In the genomic region with DNA sequence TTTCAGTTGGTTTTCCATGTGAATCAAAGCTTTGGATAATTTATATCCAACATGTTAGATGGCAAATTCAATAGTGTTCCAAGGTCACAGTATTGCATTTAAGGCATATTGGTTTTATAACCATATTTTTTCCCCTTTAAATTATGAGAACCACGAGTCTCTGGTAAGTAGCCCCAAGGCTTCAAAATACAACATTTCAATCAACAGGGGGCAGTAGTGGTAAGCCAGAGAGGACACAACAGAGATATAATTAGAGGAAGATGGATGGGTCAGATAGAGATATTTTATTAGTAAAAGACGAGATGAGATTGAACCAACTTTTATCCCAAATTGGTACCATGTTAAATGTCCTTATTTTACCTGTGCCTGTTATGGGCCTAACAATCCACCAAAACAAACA, we compare ENCODE assay signal across 11 cellular contexts. TPM values are rescaled to one million over a fixed set of nuclear protein-coding genes. Genes with fewer than 3 reads are reported as not detected.
DNase-seq lines count a peak whose midpoint lies in the region; ATAC-seq, FAIRE-seq and TF ChIP-seq lines count a peak whose summit lies in the region.
"Had no signal": no experiment of that assay in that cellular context is flagged by ENCODE, and none has a peak within 500 bp of the region (broad histone marks: within the 10 kb centered on the region; RNA-seq: fewer than 3 reads in every experiment).

No MANE protein-coding gene starts in this region.

- no peaks in the 10 kb centered on the region for H3K79me2 ChIP-seq in PC-3 (ENCODE audit: low read length)

- no peak overlapping the region for H3K9ac ChIP-seq in PC-3 (ENCODE audit: low read length)

- no TSS peak for BruUV-seq in PC-3 (replicated peaks; lab: Mats Ljungman, UMichigan)

- no peaks in the 10 kb centered on the region for H3K9me2 ChIP-seq in PC-3 (replicated peaks; ENCODE audit: low read length)

- H3K27ac ChIP-seq in left ventricle myocardium inferior (replicated peaks) = no peak overlapping the region
- H3K27ac ChIP-seq in right atrium auricular region = no peak overlapping the region
- no peak overlapping the region for H3K27ac ChIP-seq in PC-3 (ENCODE audit: low read length)
- H3K27ac ChIP-seq: stomach had no signal

- POLR2A ChIA-PET in PC-3 (lab: Charles Lee; ENCODE audit: unreplicated experiment) = no interaction called here

- H3K4me3 ChIP-seq in left ventricle myocardium inferior = no peak overlapping the region
- H3K4me3 ChIP-seq in right atrium auricular region = no peak overlapping the region
- H3K4me3 ChIP-seq in PC-3 (ENCODE audit: low read length) = no peak overlapping the region
- H3K4me3 ChIP-seq: stomach had no signal

- H4K20me1 ChIP-seq in PC-3 (ENCODE audit: low read length) = no peaks in the 10 kb centered on the region

- no peak for ATAC-seq in PC-3
- ATAC-seq in HG03571 (IDR thresholded peaks at IDR 0.05; ENCODE audit: unreplicated experiment) = no peak
- no peak for ATAC-seq in GM21381 (IDR thresholded peaks at IDR 0.05; ENCODE audit: unreplicated experiment)

- H2AFZ ChIP-seq in PC-3 (ENCODE audit: low read length) = no peak overlapping the region

- peak; percentile 44 for TF ChIP-seq CTCF in left ventricle myocardium inferior (IDR thresholded peaks at IDR 0.05; ENCODE audit: borderline replicate concordance)
- peak in 1 of 2 donors; percentile 29 for TF ChIP-seq CTCF in right atrium auricular region (IDR thresholded peaks at IDR 0.05)
- peak; percentile 50 for TF ChIP-seq CTCF in PC-3 (conservative IDR thresholded peaks at IDR 0.05; ENCODE audit: low read depth, low read length)

- intact Hi-C loops in left ventricle myocardium inferior (cut with micrococcal nuclease) (no loop called here), PC-3 (cut with micrococcal nuclease) (no loop called here)

- CTCF ChIA-PET in PC-3 (lab: Charles Lee) = no interaction called here

- H3K9me3 ChIP-seq in left ventricle myocardium inferior (replicated peaks) (no peaks in the 10 kb centered on the region), right atrium auricular region (no peaks in the 10 kb centered on the region), PC-3 (ENCODE audit: low read length) (no peaks in the 10 kb centered on the region)
- H3K9me3 ChIP-seq: stomach had no signal

- H3K4me2 ChIP-seq in PC-3 (ENCODE audit: low read length) = no peak overlapping the region

- H3K36me3 ChIP-seq in left ventricle myocardium inferior (peaks cover 4% of the 10 kb centered on the region), right atrium auricular region (no peaks in the 10 kb centered on the region), PC-3 (ENCODE audit: low read depth, low read length) (no peaks in the 10 kb centered on the region)
- H3K36me3 ChIP-seq: stomach had no signal

- H3K4me1 ChIP-seq in left ventricle myocardium inferior = no peaks in the 10 kb centered on the region
- H3K4me1 ChIP-seq in right atrium auricular region = no peaks in the 10 kb centered on the region
- peaks cover 12% of the 10 kb centered on the region for H3K4me1 ChIP-seq in PC-3 (ENCODE audit: insufficient read depth, low read length)
- H3K4me1 ChIP-seq: stomach had no signal

- no peaks in the 10 kb centered on the region for H3F3A ChIP-seq in PC-3 (ENCODE audit: low read length, unreplicated experiment)

- H3K27me3 ChIP-seq in left ventricle myocardium inferior (ENCODE audit: low read depth) = no peaks in the 10 kb centered on the region
- H3K27me3 ChIP-seq in right atrium auricular region = no peaks in the 10 kb centered on the region
- no peaks in the 10 kb centered on the region for H3K27me3 ChIP-seq in PC-3 (ENCODE audit: low read length)
- H3K27me3 ChIP-seq: stomach had no signal

- no peak for DNase-seq in left ventricle myocardium inferior
- DNase-seq in right atrium auricular region (ENCODE audit: low spot score) = no peak
- peak; percentile 26 for DNase-seq in PC-3
- peak; percentile 48 for DNase-seq in globus pallidus (ENCODE audit: low spot score)
- no peak for DNase-seq in effector CD8-positive, alpha-beta T cell (lab: John Stamatoyannopoulos, UW)
- DNase-seq in RCC 7860 (ENCODE audit: low spot score) = no peak
- DNase-seq: hippocampal formation, stomach had no signal

- FAIRE-seq in RCC 7860 (lab: Jason Lieb, UNC) = no peak

RNA-seq across cellular contexts. Expression of a gene that starts 53.1 kb away (rescaled TPM):
- total RNA-seq in left ventricle myocardium inferior (1.2 TPM), right atrium auricular region (1 to 10 TPM; 1.4 to 2.4 TPM), PC-3 (2014; rRNA removed) (0.07 TPM in 1 of 2 replicates, not detected in the other)
- total RNA-seq: CD4-positive, CD25-positive, alpha-beta regulatory T cell had no signal

Comparison
In these comparisons a context has a peak if more than half of its experiments do, and no peak if none do; other contexts are left out.
1. DNase-seq: peak in PC-3 (single experiment) and globus pallidus (single experiment); none in left ventricle myocardium inferior (single experiment), right atrium auricular region (single experiment), effector CD8-positive, alpha-beta T cell (single experiment) and RCC 7860 (single experiment).